ENCODE assay signal across 9 cellular contexts in the genomic region with DNA sequence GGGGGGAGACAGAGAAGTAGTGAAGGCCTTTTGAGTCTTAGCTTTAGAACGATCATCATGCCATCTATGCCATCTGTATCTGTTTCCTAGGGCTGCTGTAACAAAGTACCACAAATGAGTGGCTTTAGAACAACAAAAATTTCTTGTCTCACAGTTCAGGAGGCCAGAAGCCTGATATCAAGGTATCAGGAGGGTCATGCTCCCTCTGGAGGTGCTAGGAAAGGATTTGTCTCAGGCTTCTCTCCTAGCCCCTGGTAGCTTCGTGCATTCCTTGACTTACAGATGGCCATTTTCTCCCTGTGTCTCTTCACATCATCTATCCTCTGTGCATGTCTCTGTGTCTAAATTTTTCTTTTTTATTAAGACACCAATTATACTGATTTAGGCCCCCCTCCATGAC.
"Had no signal": no experiment of that assay in that cellular context is flagged by ENCODE, and none has a peak within 500 bp of the region (broad histone marks: within the 10 kb centered on the region; RNA-seq: fewer than 3 reads in every experiment).

No MANE protein-coding gene starts in this region.

- DNase-seq: H9, HCEC 1CT, KG1 had no signal

- FAIRE-seq: H1, H54, HepG2 had no signal

- H3K4me2 ChIP-seq: GM23338 had no signal

- ATAC-seq: GM23338, HepG2 had no signal

- H3K9me3 Mint-ChIP-seq: GM23338, H9, IgD-negative memory B cell had no signal

- H2AFZ ChIP-seq: GM23338 had no signal

- H3K27ac Mint-ChIP-seq: GM23338, H9, IgD-negative memory B cell had no signal

- H3K4me3 ChIP-seq: GM23338 had no signal

- H3K27ac ChIP-seq: HL-60 had no signal

- H3K4me3 Mint-ChIP-seq: GM23338, H9, IgD-negative memory B cell had no signal
